24 cellular contexts compared by ENCODE assay signal in genomic region chr2:14565666-14566065, GRCh38.
"Had no signal": no experiment of that assay in that cellular context is flagged by ENCODE, and none has a peak within 500 bp of the region (broad histone marks: within the 10 kb centered on the region; RNA-seq: fewer than 3 reads in every experiment).

No MANE protein-coding gene starts in this region.

- DNase-seq: activated CD4-positive, alpha-beta memory T cell treated with anti-CD3 and anti-CD28 coated beads for 36 hours; activated CD4-positive, alpha-beta T cell treated with anti-CD3 and anti-CD28 coated beads, Interleukin-2, amount 10 ng/mL, durations not matched to agents 7 days and 5 days; activated CD4-positive, CD25-positive, alpha-beta regulatory T cell; activated gamma-delta T cell treated with Interleukin-2 at 50 U/mL for 16 hours; activated naive CD4-positive, alpha-beta T cell treated with anti-CD3 and anti-CD28 coated beads, Interleukin-2, amount 10 ng/mL, durations not matched to agents 7 days and 5 days; activated naive CD8-positive, alpha-beta T cell treated with anti-CD3 and anti-CD28 coated beads for 36 hours; activated T-cell treated with anti-CD3 and anti-CD28 coated beads for 4 hours; activated T-cell treated with anti-CD3 and anti-CD28 coated beads, Interleukin-2, amount 50 U/mL, for 48 hours; anterior cingulate cortex; caudate nucleus; MG63; MV-4-11; NCI-H1092 treated with DMSO at 0.1 percent for 48 hours; NCI-H1436 treated with DMSO at 0.1 percent for 48 hours; NCI-H187; NCI-H2081; NCI-H446; NCI-H524; NCI-H82; SHP77 treated with DMSO at 0.1 percent for 48 hours; T-helper 2 cell; T1000 had no signal

- H3K27ac ChIP-seq: KMS-11 had no signal

- ATAC-seq: activated T-helper 17 cell treated with anti-CD3 and anti-CD28 coated beads, Interleukin-2, amount 50 U/mL, for 72 hours had no signal

- H3K27me3 ChIP-seq: MG63 had no signal

- H3K36me3 ChIP-seq: MG63 had no signal

- H3K4me3 ChIP-seq: MG63 had no signal

- H3K9me3 ChIP-seq: MG63 had no signal
